ENCODE assay signal across 8 cellular contexts in the genomic region with DNA sequence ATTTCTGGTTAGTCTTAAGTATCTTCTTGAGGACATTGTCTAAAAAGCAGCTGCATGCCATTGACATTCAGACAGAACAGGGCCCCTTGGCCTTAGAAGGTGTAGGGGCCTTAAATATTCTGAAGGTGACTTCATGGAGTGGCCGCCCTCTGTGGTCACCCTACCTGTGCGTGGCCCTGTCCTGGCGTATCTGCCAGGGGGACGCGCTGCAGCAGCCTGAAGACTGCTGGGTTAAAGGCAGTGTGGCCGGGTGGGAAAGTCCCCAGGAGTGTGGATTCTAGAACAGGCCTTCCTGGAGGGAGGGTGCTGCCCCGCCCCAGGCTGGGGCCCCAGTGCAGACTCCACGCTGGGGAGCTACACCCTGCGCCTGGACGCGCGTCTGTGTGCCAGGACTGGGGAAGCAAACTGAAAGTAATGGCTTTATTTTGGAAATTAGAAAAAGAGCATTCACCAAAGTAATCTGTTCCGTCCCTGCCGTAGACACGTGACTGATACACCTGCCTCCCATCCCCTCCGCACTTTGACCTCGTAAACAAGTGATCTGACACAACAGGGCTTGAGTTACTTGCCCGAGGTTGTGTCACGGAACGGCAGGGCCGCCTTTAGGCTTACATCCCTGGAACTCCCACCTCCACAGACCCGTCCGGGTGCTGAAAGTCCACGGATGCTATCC. TPM values are rescaled to one million over a fixed set of nuclear protein-coding genes. Genes with fewer than 3 reads are reported as not detected.
DNase-seq lines count a peak whose midpoint lies in the region; ATAC-seq and TF ChIP-seq lines count a peak whose summit lies in the region.

No MANE protein-coding gene starts in this region.

- peak overlapping the region; percentile 64 to 77 for H3K9ac ChIP-seq in liver (ENCODE audit: low read depth in 1 of 2, low read length in 2 of 2)

- TF ChIP-seq POLR2A in body of pancreas (IDR thresholded peaks at IDR 0.05) (peak in 2 of 3 donors; percentile 39 to 58), lower leg skin (IDR thresholded peaks at IDR 0.05) (no peak)

- no peaks in the 10 kb centered on the region for H3K9me3 Mint-ChIP-seq in stimulated activated memory B cell treated with anti-CD40 and anti-IgM and Interleukin-4, amounts not matched to agents 10 μg/mL and 1 μg/mL and 100 μg/mL, for 72 hours

- H3K4me1 ChIP-seq in RWPE2 (ENCODE audit: insufficient read depth, poor library complexity, severe bottlenecking) (peaks cover 24% of the 10 kb centered on the region), body of pancreas (peaks cover 35% of the 10 kb centered on the region), liver (ENCODE audit: control insufficient read depth in 4 of 4, insufficient read depth in 4 of 4, low read length in 3 of 4) (peaks cover 7 to 44% (median 31%) of the 10 kb centered on the region in 4 donors)

- TF ChIP-seq CTCF in RWPE2 (IDR thresholded peaks at IDR 0.05; ENCODE audit: poor library complexity, severe bottlenecking) (no peak), body of pancreas (IDR thresholded peaks at IDR 0.05) (no peak), liver (IDR thresholded peaks at IDR 0.05; ENCODE audit: low read depth, low read length, missing input control) (no peak), lower leg skin (IDR thresholded peaks at IDR 0.05) (no peak)

- no peaks in the 10 kb centered on the region for H3K27me3 ChIP-seq in RWPE2 (ENCODE audit: insufficient read depth, poor library complexity, severe bottlenecking)
- no peaks in the 10 kb centered on the region for H3K27me3 ChIP-seq in body of pancreas
- H3K27me3 ChIP-seq in liver (ENCODE audit: control insufficient read depth in 4 of 4, insufficient read depth in 4 of 4, low read length in 3 of 4): no peaks in the 10 kb centered on the region

- peak overlapping the region; percentile 74 for H3K4me3 Mint-ChIP-seq in stimulated activated memory B cell treated with anti-CD40 and anti-IgM and Interleukin-4, amounts not matched to agents 10 μg/mL and 1 μg/mL and 100 μg/mL, for 72 hours

- H3K4me3 ChIP-seq in RWPE2 (ENCODE audit: severe bottlenecking): peak overlapping the region; percentile 96
- no peak overlapping the region for H3K4me3 ChIP-seq in body of pancreas
- H3K4me3 ChIP-seq in liver (ENCODE audit: low read depth in 1 of 3, low read length in 3 of 3): peak overlapping the region; percentile 60 to 97 (median 71)
- H3K4me3 ChIP-seq in lower leg skin (ENCODE audit: low read depth, poor library complexity, severe bottlenecking): no peak overlapping the region

- intact Hi-C loops in body of pancreas (cut with DNase I): no loop called here
- intact Hi-C loops in lower leg skin (cut with DNase I; ENCODE audit: low total_unique reads): no loop called here

- H3K9me3 ChIP-seq in RWPE2 (ENCODE audit: severe bottlenecking) (no peaks in the 10 kb centered on the region), body of pancreas (no peaks in the 10 kb centered on the region), liver (ENCODE audit: control insufficient read depth in 4 of 4, low read length in 3 of 4) (no peaks in the 10 kb centered on the region)

- H3K36me3 ChIP-seq in RWPE2 (ENCODE audit: low read depth): peaks cover 38% of the 10 kb centered on the region
- no peaks in the 10 kb centered on the region for H3K36me3 ChIP-seq in body of pancreas (replicated peaks in 1 of 2; ENCODE audit: insufficient read depth in 1 of 2, low read depth in 2 of 2)
- H3K36me3 ChIP-seq in liver (ENCODE audit: control insufficient read depth in 4 of 4, insufficient read depth in 3 of 4, low read depth in 1 of 4, low read length in 3 of 4): peaks cover 0 to 5% (median 0%) of the 10 kb centered on the region in 4 donors

- H3K27me3 Mint-ChIP-seq in stimulated activated memory B cell treated with anti-CD40 and anti-IgM and Interleukin-4, amounts not matched to agents 10 μg/mL and 1 μg/mL and 100 μg/mL, for 72 hours: no peaks in the 10 kb centered on the region

- 20 to 26% methylated on average over 16 to 24 of the region's 24 CpGs for WGBS in body of pancreas, 2 donors
- WGBS in liver: 19% methylated on average over 24 of the region's 24 CpGs
- 49 to 56% methylated on average over 24 of the region's 24 CpGs for WGBS in lower leg skin, 2 donors

- H3K36me3 Mint-ChIP-seq in stimulated activated memory B cell treated with anti-CD40 and anti-IgM and Interleukin-4, amounts not matched to agents 10 μg/mL and 1 μg/mL and 100 μg/mL, for 72 hours: peaks cover 27% of the 10 kb centered on the region

- no peak for DNase-seq in RWPE2 (ENCODE audit: low spot score)
- peak; percentile 50 to 65 (median 56) for DNase-seq in body of pancreas
- no peak for DNase-seq in lower leg skin (ENCODE audit: low spot score in 2 of 2)
- DNase-seq in DMS 273 (lab: John Stamatoyannopoulos, UW; ENCODE audit: unreplicated experiment): no peak
- DNase-seq in AML-193 (lab: John Stamatoyannopoulos, UW): no peak

- peak overlapping the region; percentile 87 for H3K27ac Mint-ChIP-seq in stimulated activated memory B cell treated with anti-CD40 and anti-IgM and Interleukin-4, amounts not matched to agents 10 μg/mL and 1 μg/mL and 100 μg/mL, for 72 hours

- H3K4me1 Mint-ChIP-seq in stimulated activated memory B cell treated with anti-CD40 and anti-IgM and Interleukin-4, amounts not matched to agents 10 μg/mL and 1 μg/mL and 100 μg/mL, for 72 hours: peaks cover 42% of the 10 kb centered on the region

- TF ChIP-seq RAD21 in liver (IDR thresholded peaks at IDR 0.05): peak; percentile 28 to 50

- H3K27ac ChIP-seq in RWPE2 (ENCODE audit: poor library complexity, severe bottlenecking) (peak overlapping the region; percentile 79), body of pancreas (peak overlapping the region; percentile 51 to 97 (median 90)), liver (ENCODE audit: low read depth in 1 of 2, low read length in 2 of 2) (peak overlapping the region; percentile 78 to 89)

- ATAC-seq in GM19023 (IDR thresholded peaks at IDR 0.05; ENCODE audit: unreplicated experiment): peak; percentile 49
- peak; percentile 35 for ATAC-seq in RWPE2 (ENCODE audit: low read depth)
- peak; percentile 35 for ATAC-seq in body of pancreas
- ATAC-seq in stimulated activated memory B cell treated with anti-CD40 and anti-IgM and Interleukin-4, amounts not matched to agents 10 μg/mL and 1 μg/mL and 100 μg/mL, for 72 hours: peak; percentile 68

TF ChIP-seq in liver, 16 proteins besides CTCF, POLR2A, EP300 and RAD21 (continues in another document):
- no peak for TF ChIP-seq NR2F2 (IDR thresholded peaks at IDR 0.05)
- TF ChIP-seq, protein P1, sequence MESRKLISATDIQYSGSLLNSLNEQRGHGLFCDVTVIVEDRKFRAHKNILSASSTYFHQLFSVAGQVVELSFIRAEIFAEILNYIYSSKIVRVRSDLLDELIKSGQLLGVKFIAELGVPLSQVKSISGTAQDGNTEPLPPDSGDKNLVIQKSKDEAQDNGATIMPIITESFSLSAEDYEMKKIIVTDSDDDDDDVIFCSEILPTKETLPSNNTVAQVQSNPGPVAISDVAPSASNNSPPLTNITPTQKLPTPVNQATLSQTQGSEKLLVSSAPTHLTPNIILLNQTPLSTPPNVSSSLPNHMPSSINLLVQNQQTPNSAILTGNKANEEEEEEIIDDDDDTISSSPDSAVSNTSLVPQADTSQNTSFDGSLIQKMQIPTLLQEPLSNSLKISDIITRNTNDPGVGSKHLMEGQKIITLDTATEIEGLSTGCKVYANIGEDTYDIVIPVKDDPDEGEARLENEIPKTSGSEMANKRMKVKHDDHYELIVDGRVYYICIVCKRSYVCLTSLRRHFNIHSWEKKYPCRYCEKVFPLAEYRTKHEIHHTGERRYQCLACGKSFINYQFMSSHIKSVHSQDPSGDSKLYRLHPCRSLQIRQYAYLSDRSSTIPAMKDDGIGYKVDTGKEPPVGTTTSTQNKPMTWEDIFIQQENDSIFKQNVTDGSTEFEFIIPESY (IDR thresholded peaks at IDR 0.05): peak; percentile 74
- TF ChIP-seq TAF1 (conservative IDR thresholded peaks at IDR 0.05): peak; percentile 82
- TF ChIP-seq JUND (IDR thresholded peaks at IDR 0.05): peak; percentile 24 to 63
- TF ChIP-seq FOXA1 (IDR thresholded peaks at IDR 0.05): peak; percentile 38
- TF ChIP-seq, protein P2, sequence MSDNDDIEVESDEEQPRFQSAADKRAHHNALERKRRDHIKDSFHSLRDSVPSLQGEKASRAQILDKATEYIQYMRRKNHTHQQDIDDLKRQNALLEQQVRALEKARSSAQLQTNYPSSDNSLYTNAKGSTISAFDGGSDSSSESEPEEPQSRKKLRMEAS (IDR thresholded peaks at IDR 0.05): peak; percentile 83
- TF ChIP-seq HNF4G (IDR thresholded peaks at IDR 0.05): peak; percentile 92
- TF ChIP-seq, protein P3, sequence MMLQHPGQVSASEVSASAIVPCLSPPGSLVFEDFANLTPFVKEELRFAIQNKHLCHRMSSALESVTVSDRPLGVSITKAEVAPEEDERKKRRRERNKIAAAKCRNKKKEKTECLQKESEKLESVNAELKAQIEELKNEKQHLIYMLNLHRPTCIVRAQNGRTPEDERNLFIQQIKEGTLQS (IDR thresholded peaks at IDR 0.05): no peak
- TF ChIP-seq SP1 (IDR thresholded peaks at IDR 0.05): peak; percentile 91
- peak in 1 of 2 donors; percentile 72 for TF ChIP-seq EGR1 (IDR thresholded peaks at IDR 0.05; ENCODE audit: low read depth in 2 of 2)
- TF ChIP-seq RXRA (IDR thresholded peaks at IDR 0.05): peak; percentile 88 to 94

RNA-seq across cellular contexts. Expression of a gene that starts 1.8 kb away (rescaled TPM):
- total RNA-seq in body of pancreas (10 to 100 TPM; 21.8 to 39.2 TPM), liver (100 to 1,000 TPM in 1 of 2 donors, 10 to 100 TPM in 1; 60.7 to 148 TPM), lower leg skin (10 to 100 TPM; 32.1 to 58.8 (median 48.7) TPM)
- polyA plus RNA-seq in liver: 10 to 100 TPM; 32.3 to 58.9 TPM

Comparison
In these comparisons a context has a peak if more than half of its experiments do, and no peak if none do; other contexts are left out.
1. DNase-seq: peak in body of pancreas (4 of 4); none in RWPE2 (single experiment), lower leg skin (0 of 2), DMS 273 (single experiment) and AML-193 (0 of 2).
2. H3K4me3 ChIP-seq: peak in RWPE2 (single experiment) and liver (3 of 3); none in body of pancreas (0 of 2) and lower leg skin (single experiment).
3. POLR2A ChIP-seq: peak in body of pancreas (2 of 3); none in lower leg skin (0 of 2).
4. Peak in every context shown above with its lines, with median percentiles within 50 percentile points of each other: ATAC-seq and H3K27ac ChIP-seq.